In the genomic region with DNA sequence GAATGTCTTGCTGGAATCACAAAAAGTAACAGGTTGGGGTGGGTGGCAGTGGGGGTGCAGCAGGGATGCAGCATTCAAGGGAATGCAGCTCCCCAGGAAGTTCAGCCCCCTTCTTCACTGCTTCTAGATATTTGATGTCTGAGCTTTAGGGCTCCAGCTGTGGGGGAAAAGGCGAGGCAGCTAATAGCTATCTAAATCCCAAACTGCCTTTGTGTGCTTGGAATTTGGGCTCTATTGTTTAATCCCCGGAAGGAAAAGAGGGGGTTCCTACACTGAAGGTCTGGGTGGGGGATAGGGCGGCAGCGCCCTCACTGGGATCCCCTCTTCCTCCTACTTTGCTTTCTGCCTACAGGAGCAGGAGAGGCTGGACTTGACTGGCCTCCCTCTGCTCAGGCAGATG, we compare ENCODE assay signal across 22 cellular contexts.
"Had no signal": no experiment of that assay in that cellular context is flagged by ENCODE, and none has a peak within 500 bp of the region (broad histone marks: within the 10 kb centered on the region; RNA-seq: fewer than 3 reads in every experiment).

No MANE protein-coding gene starts in this region.

- H3K36me3 ChIP-seq: colonic mucosa, esophagus muscularis mucosa, gastroesophageal sphincter, heart right ventricle, right atrium auricular region, stomach, thyroid gland, vagina had no signal

- H3K27me3 Mint-ChIP-seq: progenitor cell of endocrine pancreas had no signal

- DNase-seq: colonic mucosa; effector CD8-positive, alpha-beta T cell; foreskin keratinocyte; hypothalamus; natural killer cell; stimulated activated CD4-positive, alpha-beta T cell treated with anti-CD3 and anti-CD28 coated beads, Interleukin-2, amount 100 ng/mL, for 24 hours; stimulated activated CD4-positive, alpha-beta T cell treated with anti-CD3 and anti-CD28 coated beads, Interleukin-4, amount 100 ng/mL, for 24 hours; stimulated activated naive CD4-positive, alpha-beta T cell treated with Interleukin-2 at 50 U/mL for 16 hours; stomach; thyroid gland; trophoblast cell had no signal

- H3K36me3 Mint-ChIP-seq: memory B cell; natural killer cell; stimulated activated effector memory CD8-positive, alpha-beta T cell treated with anti-CD3 and anti-CD28 coated beads, Interleukin-12 subunit alpha, Interleukin-12 subunit beta, amount 100 ng/mL, for 72 hours had no signal

- H3K4me1 Mint-ChIP-seq: natural killer cell; stimulated activated effector memory CD8-positive, alpha-beta T cell treated with anti-CD3 and anti-CD28 coated beads, Interleukin-12 subunit alpha, Interleukin-12 subunit beta, amount 100 ng/mL, for 72 hours had no signal

- H3K27me3 ChIP-seq: colonic mucosa, esophagus muscularis mucosa, gastroesophageal sphincter, heart right ventricle, right atrium auricular region, stomach, thyroid gland, vagina had no signal

- H3K4me3 Mint-ChIP-seq: dendritic cell treated with granulocyte-macrophage colony-stimulating factor and Interleukin-4, amounts not matched to agents 40 ng/mL and 50 ng/mL, for 4 days; memory B cell; natural killer cell; stimulated activated effector memory CD8-positive, alpha-beta T cell treated with anti-CD3 and anti-CD28 coated beads, Interleukin-12 subunit alpha, Interleukin-12 subunit beta, amount 100 ng/mL, for 72 hours had no signal

- H3K27ac Mint-ChIP-seq: dendritic cell treated with granulocyte-macrophage colony-stimulating factor and Interleukin-4, amounts not matched to agents 40 ng/mL and 50 ng/mL, for 4 days; memory B cell; natural killer cell; stimulated activated effector memory CD8-positive, alpha-beta T cell treated with anti-CD3 and anti-CD28 coated beads, Interleukin-12 subunit alpha, Interleukin-12 subunit beta, amount 100 ng/mL, for 72 hours had no signal

- H3K9me3 ChIP-seq: colonic mucosa, esophagus muscularis mucosa, gastroesophageal sphincter, heart right ventricle, right atrium auricular region, stomach, thyroid gland, vagina had no signal

- ATAC-seq: foreskin keratinocyte; gastroesophageal sphincter; natural killer cell; stimulated activated effector memory CD8-positive, alpha-beta T cell treated with anti-CD3 and anti-CD28 coated beads, Interleukin-12 subunit alpha, Interleukin-12 subunit beta, amount 100 ng/mL, for 72 hours had no signal

- H3K4me3 ChIP-seq: colonic mucosa, esophagus muscularis mucosa, gastroesophageal sphincter, heart right ventricle, lung, right atrium auricular region, stomach, thyroid gland, vagina had no signal

- H3K9ac ChIP-seq: parathyroid adenoma had no signal

- H3K9me3 Mint-ChIP-seq: dendritic cell treated with granulocyte-macrophage colony-stimulating factor and Interleukin-4, amounts not matched to agents 40 ng/mL and 50 ng/mL, for 4 days; memory B cell; natural killer cell; stimulated activated effector memory CD8-positive, alpha-beta T cell treated with anti-CD3 and anti-CD28 coated beads, Interleukin-12 subunit alpha, Interleukin-12 subunit beta, amount 100 ng/mL, for 72 hours had no signal

- H3K27ac ChIP-seq: colonic mucosa, esophagus muscularis mucosa, foreskin keratinocyte, gastroesophageal sphincter, parathyroid adenoma, stomach, thyroid gland, vagina had no signal

- H3K4me1 ChIP-seq: colonic mucosa had no signal
